In genomic region chr6:22036267-22036666, GRCh38 we compare ENCODE assay signal across 8 cellular contexts.
DNase-seq lines count a peak whose midpoint lies in the region; ATAC-seq and TF ChIP-seq lines count a peak whose summit lies in the region.

No MANE protein-coding gene starts in this region.

- peak overlapping the region in 1 of 3 experiments; percentile 20 for H3K4me3 Mint-ChIP-seq in nephron

- no peak for TF ChIP-seq CTCF in nephron (IDR thresholded peaks at IDR 0.05; ENCODE audit: unreplicated experiment in 3 of 3)

- H3K27ac Mint-ChIP-seq in nephron = peak overlapping the region; percentile 94 to 98 (median 98)

- peaks cover 64% of the 10 kb centered on the region for H3K36me3 Mint-ChIP-seq in nephron (ENCODE audit: low read depth)

- peak; percentile 65 for ATAC-seq in GM18517 (IDR thresholded peaks at IDR 0.05; ENCODE audit: unreplicated experiment)
- ATAC-seq in HG03196 (IDR thresholded peaks at IDR 0.05; ENCODE audit: unreplicated experiment) = peak; percentile 66

- no peaks in the 10 kb centered on the region for H3K27me3 Mint-ChIP-seq in nephron (ENCODE audit: low read depth)

- H3K9me3 Mint-ChIP-seq in nephron = peaks cover 25% of the 10 kb centered on the region

- peak; percentile 21 for DNase-seq in SHP77 treated with DMSO at 0.1 percent for 48 hours (lab: John Stamatoyannopoulos, UW)
- no peak for DNase-seq in NK-92 treated with Interleukin-12 subunit alpha and Interleukin-12 subunit beta, amount 100 ng/mL, for 24 hours (lab: John Stamatoyannopoulos, UW)
- DNase-seq in activated CD4-positive, alpha-beta T cell treated with anti-CD3 and anti-CD28 coated beads, Interleukin-2, amount 50 U/mL, for 1 hour = no peak
- no peak for DNase-seq in GM19240 (ENCODE audit: insufficient read length, low spot score)
- no peak for DNase-seq in NCI-H187 (lab: John Stamatoyannopoulos, UW)

- H3K4me1 Mint-ChIP-seq in nephron = peaks cover 31% of the 10 kb centered on the region
